In the genomic region with DNA sequence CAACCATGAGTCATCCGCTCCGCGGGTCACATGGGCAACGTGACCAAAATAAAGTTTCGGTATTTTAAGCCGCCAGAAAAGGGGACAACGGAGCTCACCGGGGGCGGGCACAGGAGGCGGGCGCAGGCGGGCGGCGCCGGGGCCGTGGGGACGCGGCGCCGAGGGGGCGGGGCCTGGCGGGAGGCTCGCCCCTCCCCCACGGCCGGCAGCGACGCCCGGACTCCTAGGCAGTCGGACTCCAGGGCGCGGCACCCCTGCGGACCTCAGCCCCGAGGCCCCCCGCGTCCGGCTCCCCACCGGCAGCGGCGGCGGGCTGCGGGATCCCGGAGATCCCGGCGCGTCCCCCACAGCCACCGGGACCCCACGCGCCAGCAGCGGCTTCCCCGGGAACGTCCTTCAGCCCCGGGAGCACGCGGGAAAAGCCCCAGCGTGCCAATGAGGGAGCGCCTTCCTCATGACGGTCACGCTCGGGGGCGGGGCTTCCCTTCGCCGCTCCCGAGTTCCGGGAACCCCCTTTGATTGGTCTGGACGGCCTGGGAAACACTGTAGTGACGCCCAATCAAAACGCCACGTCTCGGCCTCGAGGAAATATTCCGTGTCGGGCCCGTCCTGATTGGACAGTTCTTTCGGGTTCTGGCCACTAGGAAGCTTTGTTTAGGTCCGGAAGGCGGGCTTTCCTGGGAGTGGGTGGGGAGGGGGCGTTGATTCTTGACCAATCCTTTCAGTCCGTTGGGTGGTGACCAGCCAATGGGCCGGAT, we compare ENCODE assay signal across 8 cellular contexts. TPM values are rescaled to one million over a fixed set of nuclear protein-coding genes. Genes with fewer than 3 reads are reported as not detected.
DNase-seq lines count a peak whose midpoint lies in the region; ATAC-seq, FAIRE-seq and TF ChIP-seq lines count a peak whose summit lies in the region.

No MANE protein-coding gene starts in this region.

- H3K36me3 ChIP-seq in BJ (ENCODE audit: control insufficient read depth, insufficient read depth, low read length): no peaks in the 10 kb centered on the region

- CTCF ChIA-PET in BJ (lab: Yijun Ruan, JAX): interaction anchor here (1.2 to 2.2 kb wide), 4 partner anchors 11 to 864 kb away, joined by 3 to 10 read pairs (median 4); a partner anchor contains a TSS

- TF ChIP-seq CTCF in BJ (IDR thresholded peaks at IDR 0.05; ENCODE audit: insufficient read depth, low read depth, low read length): no peak

- POLR2A ChIA-PET in BJ (lab: Charles Lee): interaction anchor here (0.6 to 1.1 kb wide), 4 partner anchors 10 to 189 kb away, joined by 3 to 5 read pairs (median 4); no protein-coding TSS in a partner anchor

- ATAC-seq in GM19324 (IDR thresholded peaks at IDR 0.05; ENCODE audit: low FRiP score, unreplicated experiment) (peak; percentile 84), HG03460 (IDR thresholded peaks at IDR 0.05; ENCODE audit: unreplicated experiment) (peak; percentile 67)

- no peaks in the 10 kb centered on the region for H3K27me3 ChIP-seq in BJ (ENCODE audit: control insufficient read depth, insufficient read depth, low read length)

- peak overlapping the region; percentile 89 for H3K4me3 ChIP-seq in BJ (ENCODE audit: low read depth, low read length)

- FAIRE-seq in colon (lab: Jason Lieb, UNC): peak; percentile 95

- DNase-seq in BJ (ENCODE audit: low read depth) (peak; percentile 100), NCI-H524 treated with DMSO at 0.1 percent for 48 hours (lab: John Stamatoyannopoulos, UW) (peak; percentile 94), kidney glomerular epithelial cell (lab: John Stamatoyannopoulos, UW) (peak; percentile 99)
- DNase-seq in activated CD4-positive, alpha-beta T cell treated with anti-CD3 and anti-CD28 coated beads for 48 hours: peak; percentile 100
- DNase-seq in stimulated activated CD4-positive, alpha-beta T cell treated with anti-CD3 and anti-CD28 coated beads, Interleukin-15, amount 100 ng/mL, for 48 hours (ENCODE audit: low read depth in 2 of 2): peak; percentile 99 to 100

RNA-seq across cellular contexts. Expression of a gene that starts 0.5 kb away (rescaled TPM):
- 23.1 and 48.4 TPM in 2 replicates for polyA plus RNA-seq in BJ (2011; rRNA removed)
- 16.1 and 19.2 TPM in 2 replicates for polyA minus RNA-seq in BJ (2011; rRNA and poly(A)+ RNA removed)

Comparison
In these comparisons a context has a peak if more than half of its experiments do, and no peak if none do; other contexts are left out.
1. Peak in every context shown above with its lines: DNase-seq, ATAC-seq and H3K4me3 ChIP-seq.